Comparison of ENCODE assay signal across 5 cellular contexts in the genomic region with DNA sequence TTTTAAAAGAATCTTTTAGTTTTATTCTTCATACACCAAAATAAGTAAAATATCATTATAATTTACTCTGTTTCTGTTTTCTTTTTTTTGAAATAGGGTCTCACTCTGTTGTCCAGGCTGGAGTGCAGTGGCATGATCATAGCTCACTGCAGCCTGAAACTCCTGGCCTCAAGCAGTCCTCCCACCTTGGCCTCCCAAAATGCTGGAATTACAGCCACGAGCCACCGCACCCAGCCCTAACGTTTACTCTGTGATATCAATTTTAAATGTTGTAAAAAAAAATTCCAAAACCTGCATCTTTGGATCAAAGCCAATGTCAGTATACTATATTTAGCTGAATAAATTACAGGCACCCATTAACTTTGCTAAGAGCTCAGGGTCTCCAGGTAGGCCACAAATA.
"Had no signal": no experiment of that assay in that cellular context is flagged by ENCODE, and none has a peak within 500 bp of the region (broad histone marks: within the 10 kb centered on the region; RNA-seq: fewer than 3 reads in every experiment).

No MANE protein-coding gene starts in this region.

- DNase-seq: IMR-90, KBM-7, KG1 had no signal

- H3K4me3 ChIP-seq: K562 had no signal

- H3K27ac ChIP-seq: HL-60 had no signal
